15 cellular contexts compared by ENCODE assay signal in the genomic region with DNA sequence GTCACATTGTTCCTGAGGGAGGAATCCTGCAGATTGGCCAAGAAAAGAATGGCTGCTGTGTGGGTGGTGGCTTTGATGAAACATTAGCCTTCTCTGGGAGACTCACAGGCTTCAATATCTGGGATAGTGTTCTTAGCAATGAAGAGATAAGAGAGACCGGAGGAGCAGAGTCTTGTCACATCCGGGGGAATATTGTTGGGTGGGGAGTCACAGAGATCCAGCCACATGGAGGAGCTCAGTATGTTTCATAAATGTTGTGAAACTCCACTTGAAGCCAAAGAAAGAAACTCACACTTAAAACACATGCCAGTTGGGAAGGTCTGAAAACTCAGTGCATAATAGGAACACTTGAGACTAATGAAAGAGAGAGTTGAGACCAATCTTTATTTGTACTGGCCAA. TPM values are rescaled to one million over a fixed set of nuclear protein-coding genes. Genes with fewer than 3 reads are reported as not detected.
A peak's percentile ranks its signal among the peaks of the same experiment; 100 is the strongest.
DNase-seq lines count a peak whose midpoint lies in the region; ATAC-seq lines count a peak whose summit lies in the region.
"Had no signal": no experiment of that assay in that cellular context is flagged by ENCODE, and none has a peak within 500 bp of the region (broad histone marks: within the 10 kb centered on the region; RNA-seq: fewer than 3 reads in every experiment).

No MANE protein-coding gene starts in this region.

- no peaks in the 10 kb centered on the region for H3K9me3 ChIP-seq in mesenchymal stem cell (ENCODE audit: control insufficient read depth, low read length)
- H3K9me3 ChIP-seq: Caco-2 had no signal

- no peak overlapping the region for H3K14ac ChIP-seq in mesenchymal stem cell (ENCODE audit: low read length in 2 of 2)

- H2BK12ac ChIP-seq in mesenchymal stem cell (ENCODE audit: low read length in 2 of 2): no peak overlapping the region

- H3K4ac ChIP-seq in mesenchymal stem cell (ENCODE audit: low read depth in 1 of 2, low read length in 2 of 2): no peak overlapping the region

- H2BK15ac ChIP-seq in mesenchymal stem cell (ENCODE audit: low read depth, poor library complexity, severe bottlenecking): peak overlapping the region; percentile 77

- H3K18ac ChIP-seq in mesenchymal stem cell (ENCODE audit: low read depth in 1 of 2, low read length in 2 of 2): peak overlapping the region in 1 of 2 experiments; percentile 45

- peak overlapping the region; percentile 44 for H3K9ac ChIP-seq in mesenchymal stem cell (ENCODE audit: low read length)

- no peak overlapping the region for H3K27ac ChIP-seq in mesenchymal stem cell (ENCODE audit: low read length, poor library complexity, severe bottlenecking)

- no peak overlapping the region for H3K23ac ChIP-seq in mesenchymal stem cell (ENCODE audit: low read length in 2 of 2)

- H3K4me3 ChIP-seq in mesenchymal stem cell (ENCODE audit: insufficient read depth in 1 of 2, low read depth in 1 of 2, low read length in 2 of 2): peak overlapping the region in 1 of 2 experiments; percentile 89

- ATAC-seq in HG03354 (IDR thresholded peaks at IDR 0.05; ENCODE audit: poor library complexity, severe bottlenecking, unreplicated experiment) (no peak), HG02571 (IDR thresholded peaks at IDR 0.05; ENCODE audit: unreplicated experiment) (no peak)

- no peaks in the 10 kb centered on the region for H3K27me3 ChIP-seq in mesenchymal stem cell (ENCODE audit: control insufficient read depth in 1 of 2, insufficient read depth in 1 of 2, low read length in 2 of 2)

- peaks cover 2% of the 10 kb centered on the region for H3K4me1 ChIP-seq in mesenchymal stem cell (ENCODE audit: control insufficient read depth, insufficient read depth, low read depth, low read length)

- H2BK5ac ChIP-seq in mesenchymal stem cell (ENCODE audit: low read depth, low read length, poor library complexity, severe bottlenecking): no peak overlapping the region

- no peak overlapping the region for H3K4me2 ChIP-seq in mesenchymal stem cell (ENCODE audit: low read length, poor library complexity, severe bottlenecking)

- WGBS in mesenchymal stem cell: 93% methylated on average over 2 of the region's 2 CpGs

- peak overlapping the region; percentile 57 for H2AK5ac ChIP-seq in mesenchymal stem cell (ENCODE audit: low read length, severe bottlenecking)

- H2BK120ac ChIP-seq in mesenchymal stem cell (ENCODE audit: low read depth, low read length): no peak overlapping the region

- DNase-seq in GM03348 (ENCODE audit: low spot score) (peak; percentile 50), OCI-M1 (lab: John Stamatoyannopoulos, UW) (peak; percentile 32), fibroblast of peridontal ligament (ENCODE audit: extremely low read depth) (peak; percentile 64), mesenchymal stem cell (peak; percentile 44), globus pallidus (ENCODE audit: low spot score) (no peak), LoVo (ENCODE audit: low spot score) (no peak)
- DNase-seq: activated CD8-positive, alpha-beta memory T cell treated with anti-CD3 and anti-CD28 coated beads, Interleukin-2, amount 50 U/mL, for 4 hours; activated naive CD4-positive, alpha-beta T cell treated with Interleukin-2 at 50 U/mL for 16 hours; Caco-2; GF-D8; NCI-H1092; posterior cingulate gyrus; T-helper 2 cell had no signal

- peak overlapping the region; percentile 63 for H4K8ac ChIP-seq in mesenchymal stem cell (ENCODE audit: low read length)

- peaks cover 7 to 46% of the 10 kb centered on the region in 2 experiments for H3K36me3 ChIP-seq in mesenchymal stem cell (ENCODE audit: control insufficient read depth in 1 of 2, insufficient read depth in 2 of 2, low read depth in 1 of 2, low read length in 2 of 2)

- H3K79me1 ChIP-seq in mesenchymal stem cell (replicated peaks; ENCODE audit: low read length, poor library complexity, severe bottlenecking): peaks cover 7% of the 10 kb centered on the region

- H2AFZ ChIP-seq in mesenchymal stem cell (ENCODE audit: low read depth, low read length): no peak overlapping the region

- no peak overlapping the region for H4K91ac ChIP-seq in mesenchymal stem cell (ENCODE audit: low read length)

RNA-seq across cellular contexts. Expression of a gene that starts 6.1 kb away (rescaled TPM):
- polyA plus RNA-seq in mesenchymal stem cell (2013, experiment 1 of 2): 14.6 TPM
- 15.4 TPM for polyA plus RNA-seq in mesenchymal stem cell (2013, experiment 2 of 2)

Comparison
In these comparisons a context has a peak if more than half of its experiments do, and no peak if none do; other contexts are left out.
1. DNase-seq: peak in GM03348 (single experiment), OCI-M1 (single experiment), fibroblast of peridontal ligament (single experiment) and mesenchymal stem cell (single experiment); none in globus pallidus (single experiment) and LoVo (single experiment).